11 cellular contexts compared by ENCODE assay signal in the genomic region with DNA sequence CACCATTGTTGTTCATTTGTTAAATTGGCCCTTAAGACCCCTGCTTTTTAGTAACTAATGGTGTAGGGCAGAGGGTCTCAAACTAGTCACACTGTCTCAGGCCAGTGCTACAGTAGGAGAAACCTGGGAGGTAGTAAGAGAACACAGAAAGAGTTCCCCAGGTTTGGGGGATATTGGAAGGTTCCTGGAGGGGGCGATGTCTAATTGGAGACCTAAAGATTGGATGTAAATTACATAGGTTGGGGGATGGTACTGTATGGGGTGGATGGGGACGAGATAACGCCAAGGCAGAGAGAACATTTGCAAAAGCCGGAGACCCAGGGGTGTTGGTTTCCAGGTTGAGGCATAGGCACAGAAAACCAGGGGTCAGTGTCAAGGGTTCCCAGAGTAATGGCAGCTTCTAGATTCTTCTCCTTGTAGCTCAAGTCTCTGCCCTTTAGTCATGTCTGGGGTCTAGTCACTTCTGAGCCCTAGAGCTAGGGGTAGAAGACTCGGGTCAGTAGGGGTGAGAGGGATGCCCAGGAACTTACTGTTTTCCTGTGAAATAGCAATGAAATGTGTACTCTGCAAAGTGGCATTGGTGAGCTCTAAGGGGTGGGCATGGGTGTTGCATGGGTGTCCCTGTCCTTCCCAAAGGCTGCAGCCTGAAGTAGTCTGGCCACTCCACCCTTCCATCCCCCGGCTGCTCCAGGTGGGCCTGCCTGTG. TPM values are rescaled to one million over a fixed set of nuclear protein-coding genes. Genes with fewer than 3 reads are reported as not detected.
DNase-seq lines count a peak whose midpoint lies in the region; ATAC-seq and TF ChIP-seq lines count a peak whose summit lies in the region.
"Had no signal": no experiment of that assay in that cellular context is flagged by ENCODE, and none has a peak within 500 bp of the region (broad histone marks: within the 10 kb centered on the region; RNA-seq: fewer than 3 reads in every experiment).

No MANE protein-coding gene starts in this region.

- H3K27ac Mint-ChIP-seq in stimulated activated naive CD8-positive, alpha-beta T cell treated with anti-CD3 and anti-CD28 coated beads, Interleukin-15, amount 100 ng/mL, for 72 hours: no peak overlapping the region
- H3K27ac Mint-ChIP-seq: memory B cell had no signal

- no peaks in the 10 kb centered on the region for H3K27me3 ChIP-seq in smooth muscle cell (ENCODE audit: low read depth)
- H3K27me3 ChIP-seq: gastroesophageal sphincter had no signal

- H3K27me3 Mint-ChIP-seq in stimulated activated naive CD8-positive, alpha-beta T cell treated with anti-CD3 and anti-CD28 coated beads, Interleukin-15, amount 100 ng/mL, for 72 hours: no peaks in the 10 kb centered on the region

- H3K4me3 Mint-ChIP-seq in stimulated activated naive CD8-positive, alpha-beta T cell treated with anti-CD3 and anti-CD28 coated beads, Interleukin-15, amount 100 ng/mL, for 72 hours: no peak overlapping the region
- H3K4me3 Mint-ChIP-seq: memory B cell had no signal

- H3F3A ChIP-seq in smooth muscle cell (ENCODE audit: low read depth): no peaks in the 10 kb centered on the region

- peak overlapping the region; percentile 35 for H3K4me2 ChIP-seq in smooth muscle cell

- no peaks in the 10 kb centered on the region for H3K36me3 ChIP-seq in smooth muscle cell (ENCODE audit: low read depth)

- peaks cover 46% of the 10 kb centered on the region for H3K79me2 ChIP-seq in smooth muscle cell (ENCODE audit: low read depth)

- no peaks in the 10 kb centered on the region for H3K9me3 Mint-ChIP-seq in stimulated activated naive CD8-positive, alpha-beta T cell treated with anti-CD3 and anti-CD28 coated beads, Interleukin-15, amount 100 ng/mL, for 72 hours
- H3K9me3 Mint-ChIP-seq: memory B cell had no signal

- ATAC-seq in SK-N-SH treated with all-trans-retinoic acid at 6 μM for 48 hours: peak; percentile 16; the same call in 2 of the 3 replicates
- no peak for ATAC-seq in stimulated activated naive CD8-positive, alpha-beta T cell treated with anti-CD3 and anti-CD28 coated beads, Interleukin-15, amount 100 ng/mL, for 72 hours
- no peak for ATAC-seq in GM21381 (IDR thresholded peaks at IDR 0.05; ENCODE audit: unreplicated experiment)
- ATAC-seq: gastroesophageal sphincter, sciatic nerve had no signal

- peaks cover 31% of the 10 kb centered on the region for H3K4me1 ChIP-seq in smooth muscle cell (ENCODE audit: low read depth)

- H3K4me3 ChIP-seq in epithelial cell of proximal tubule (ENCODE audit: low read depth, low read length) (no peak overlapping the region), smooth muscle cell (no peak overlapping the region)
- H3K4me3 ChIP-seq: gastroesophageal sphincter had no signal

- DNase-seq in NCI-H2171 treated with DMSO at 0.1 percent for 48 hours (lab: John Stamatoyannopoulos, UW) (peak; percentile 76), NCI-H2171 (lab: John Stamatoyannopoulos, UW) (no peak), epithelial cell of proximal tubule (ENCODE audit: low read depth) (no peak), smooth muscle cell (lab: John Stamatoyannopoulos, UW; ENCODE audit: unreplicated experiment) (no peak), HUDEP-2 (lab: John Stamatoyannopoulos, UW; ENCODE audit: unreplicated experiment in 76 of 76) (no peak)
- no peak for DNase-seq in stimulated activated naive CD8-positive, alpha-beta T cell treated with anti-CD3 and anti-CD28 coated beads, Interleukin-15, amount 100 ng/mL, for 72 hours

- TF ChIP-seq CTCF in epithelial cell of proximal tubule (conservative IDR thresholded peaks at IDR 0.05; ENCODE audit: low read depth, low read length): peak; percentile 18
- no peak for TF ChIP-seq CTCF in smooth muscle cell (IDR thresholded peaks at IDR 0.05; ENCODE audit: borderline replicate concordance, insufficient read depth, poor library complexity, severe bottlenecking)

- peak overlapping the region; percentile 68 for H3K27ac ChIP-seq in smooth muscle cell (ENCODE audit: low read depth)

- 88% methylated on average over 6 of the region's 6 CpGs for WGBS in smooth muscle cell (ENCODE audit: low lambda C conversion rate)

- H4K20me1 ChIP-seq in smooth muscle cell (ENCODE audit: low read depth): peaks cover 19% of the 10 kb centered on the region

- H2AFZ ChIP-seq in smooth muscle cell (ENCODE audit: low read depth): no peak overlapping the region

- no peaks in the 10 kb centered on the region for H3K9me3 ChIP-seq in smooth muscle cell (replicated peaks; ENCODE audit: low read depth)
- H3K9me3 ChIP-seq: gastroesophageal sphincter had no signal

- peaks cover 13% of the 10 kb centered on the region for H3K4me1 Mint-ChIP-seq in stimulated activated naive CD8-positive, alpha-beta T cell treated with anti-CD3 and anti-CD28 coated beads, Interleukin-15, amount 100 ng/mL, for 72 hours

- H3K9ac ChIP-seq in smooth muscle cell (ENCODE audit: low read depth): no peak overlapping the region

TF ChIP-seq in SK-N-SH treated with all-trans-retinoic acid at 6 μM for 48 hours, 23 proteins besides CTCF, POLR2A, EP300 and RAD21:
- no peak for TF ChIP-seq BACH2 (CRISPR knock-in tag; IDR thresholded peaks at IDR 0.05; ENCODE audit: borderline replicate concordance)
- TF ChIP-seq, protein P1, sequence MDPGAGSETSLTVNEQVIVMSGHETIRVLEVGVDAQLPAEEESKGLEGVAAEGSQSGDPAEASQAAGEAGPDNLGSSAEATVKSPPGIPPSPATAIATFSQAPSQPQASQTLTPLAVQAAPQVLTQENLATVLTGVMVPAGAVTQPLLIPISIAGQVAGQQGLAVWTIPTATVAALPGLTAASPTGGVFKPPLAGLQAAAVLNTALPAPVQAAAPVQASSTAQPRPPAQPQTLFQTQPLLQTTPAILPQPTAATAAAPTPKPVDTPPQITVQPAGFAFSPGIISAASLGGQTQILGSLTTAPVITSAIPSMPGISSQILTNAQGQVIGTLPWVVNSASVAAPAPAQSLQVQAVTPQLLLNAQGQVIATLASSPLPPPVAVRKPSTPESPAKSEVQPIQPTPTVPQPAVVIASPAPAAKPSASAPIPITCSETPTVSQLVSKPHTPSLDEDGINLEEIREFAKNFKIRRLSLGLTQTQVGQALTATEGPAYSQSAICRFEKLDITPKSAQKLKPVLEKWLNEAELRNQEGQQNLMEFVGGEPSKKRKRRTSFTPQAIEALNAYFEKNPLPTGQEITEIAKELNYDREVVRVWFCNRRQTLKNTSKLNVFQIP (CRISPR knock-in tag; IDR thresholded peaks at IDR 0.05; ENCODE audit: borderline replicate concordance, low read depth): no peak

RNA-seq across cellular contexts. Expression of a gene that starts 21.8 kb away (rescaled TPM):
- 48.1 and 52.8 TPM in 2 replicates for total RNA-seq in epithelial cell of proximal tubule
- 15.6 and 17.6 TPM in 2 replicates for total RNA-seq in smooth muscle cell
- 18.3 and 21.9 TPM in 2 replicates for polyA plus RNA-seq in smooth muscle cell
